1 cellular context compared by ENCODE assay signal in the genomic region with DNA sequence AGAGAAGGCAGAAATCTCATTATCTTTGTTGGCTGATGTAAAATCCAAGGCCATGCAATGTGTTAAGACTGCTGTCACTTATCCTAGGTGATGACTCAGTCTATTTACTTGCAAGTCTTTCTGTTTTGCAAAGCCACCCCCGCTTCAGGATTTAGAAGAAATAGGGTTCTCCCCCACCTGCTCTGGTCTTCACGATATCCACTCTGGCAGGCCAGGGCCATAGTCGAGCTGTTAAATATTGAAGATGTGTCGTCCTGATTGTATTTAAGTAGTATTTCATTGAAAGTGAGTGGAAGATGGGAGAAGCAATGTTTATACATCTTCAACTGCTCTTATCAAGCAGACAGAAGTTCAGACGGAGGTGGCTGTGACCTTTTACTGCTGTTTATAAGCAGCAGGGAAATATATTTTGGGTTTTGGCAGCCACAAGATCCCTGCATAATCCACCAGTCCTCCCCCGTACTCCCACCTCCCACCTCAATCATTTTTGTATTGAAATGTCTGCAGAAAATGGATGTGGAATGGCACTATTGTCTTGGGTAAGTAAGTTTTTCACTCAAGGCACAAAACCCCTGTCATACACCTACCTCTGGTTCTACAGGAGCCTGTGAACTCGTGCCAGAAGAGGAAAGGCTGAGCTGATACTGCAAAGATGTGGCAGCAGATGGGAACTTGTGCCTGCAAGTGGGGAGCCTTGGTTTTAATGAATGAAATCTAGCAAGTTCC.
TF ChIP-seq lines count a peak whose summit lies in the region.

No MANE protein-coding gene starts in this region.

TF ChIP-seq in K562, 482 proteins besides CTCF, POLR2A, EP300 and RAD21 (continued from another document and continues in another):
- TF ChIP-seq, protein P1, sequence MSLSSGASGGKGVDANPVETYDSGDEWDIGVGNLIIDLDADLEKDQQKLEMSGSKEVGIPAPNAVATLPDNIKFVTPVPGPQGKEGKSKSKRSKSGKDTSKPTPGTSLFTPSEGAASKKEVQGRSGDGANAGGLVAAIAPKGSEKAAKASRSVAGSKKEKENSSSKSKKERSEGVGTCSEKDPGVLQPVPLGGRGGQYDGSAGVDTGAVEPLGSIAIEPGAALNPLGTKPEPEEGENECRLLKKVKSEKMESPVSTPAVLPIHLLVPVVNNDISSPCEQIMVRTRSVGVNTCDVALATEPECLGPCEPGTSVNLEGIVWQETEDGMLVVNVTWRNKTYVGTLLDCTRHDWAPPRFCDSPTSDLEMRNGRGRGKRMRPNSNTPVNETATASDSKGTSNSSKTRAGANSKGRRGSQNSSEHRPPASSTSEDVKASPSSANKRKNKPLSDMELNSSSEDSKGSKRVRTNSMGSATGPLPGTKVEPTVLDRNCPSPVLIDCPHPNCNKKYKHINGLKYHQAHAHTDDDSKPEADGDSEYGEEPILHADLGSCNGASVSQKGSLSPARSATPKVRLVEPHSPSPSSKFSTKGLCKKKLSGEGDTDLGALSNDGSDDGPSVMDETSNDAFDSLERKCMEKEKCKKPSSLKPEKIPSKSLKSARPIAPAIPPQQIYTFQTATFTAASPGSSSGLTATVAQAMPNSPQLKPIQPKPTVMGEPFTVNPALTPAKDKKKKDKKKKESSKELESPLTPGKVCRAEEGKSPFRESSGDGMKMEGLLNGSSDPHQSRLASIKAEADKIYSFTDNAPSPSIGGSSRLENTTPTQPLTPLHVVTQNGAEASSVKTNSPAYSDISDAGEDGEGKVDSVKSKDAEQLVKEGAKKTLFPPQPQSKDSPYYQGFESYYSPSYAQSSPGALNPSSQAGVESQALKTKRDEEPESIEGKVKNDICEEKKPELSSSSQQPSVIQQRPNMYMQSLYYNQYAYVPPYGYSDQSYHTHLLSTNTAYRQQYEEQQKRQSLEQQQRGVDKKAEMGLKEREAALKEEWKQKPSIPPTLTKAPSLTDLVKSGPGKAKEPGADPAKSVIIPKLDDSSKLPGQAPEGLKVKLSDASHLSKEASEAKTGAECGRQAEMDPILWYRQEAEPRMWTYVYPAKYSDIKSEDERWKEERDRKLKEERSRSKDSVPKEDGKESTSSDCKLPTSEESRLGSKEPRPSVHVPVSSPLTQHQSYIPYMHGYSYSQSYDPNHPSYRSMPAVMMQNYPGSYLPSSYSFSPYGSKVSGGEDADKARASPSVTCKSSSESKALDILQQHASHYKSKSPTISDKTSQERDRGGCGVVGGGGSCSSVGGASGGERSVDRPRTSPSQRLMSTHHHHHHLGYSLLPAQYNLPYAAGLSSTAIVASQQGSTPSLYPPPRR (CRISPR knock-in tag; IDR thresholded peaks at IDR 0.05; ENCODE audit: borderline replicate concordance): no peak
- TF ChIP-seq, protein P2, sequence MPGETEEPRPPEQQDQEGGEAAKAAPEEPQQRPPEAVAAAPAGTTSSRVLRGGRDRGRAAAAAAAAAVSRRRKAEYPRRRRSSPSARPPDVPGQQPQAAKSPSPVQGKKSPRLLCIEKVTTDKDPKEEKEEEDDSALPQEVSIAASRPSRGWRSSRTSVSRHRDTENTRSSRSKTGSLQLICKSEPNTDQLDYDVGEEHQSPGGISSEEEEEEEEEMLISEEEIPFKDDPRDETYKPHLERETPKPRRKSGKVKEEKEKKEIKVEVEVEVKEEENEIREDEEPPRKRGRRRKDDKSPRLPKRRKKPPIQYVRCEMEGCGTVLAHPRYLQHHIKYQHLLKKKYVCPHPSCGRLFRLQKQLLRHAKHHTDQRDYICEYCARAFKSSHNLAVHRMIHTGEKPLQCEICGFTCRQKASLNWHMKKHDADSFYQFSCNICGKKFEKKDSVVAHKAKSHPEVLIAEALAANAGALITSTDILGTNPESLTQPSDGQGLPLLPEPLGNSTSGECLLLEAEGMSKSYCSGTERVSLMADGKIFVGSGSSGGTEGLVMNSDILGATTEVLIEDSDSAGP (CRISPR knock-in tag; IDR thresholded peaks at IDR 0.05): no peak
- TF ChIP-seq EGR1 (conservative IDR thresholded peaks at IDR 0.05) (peak; percentile 97), L3MBTL2 (IDR thresholded peaks at IDR 0.05) (peak; percentile 79), PRMT5 (CRISPR knock-in tag; IDR thresholded peaks at IDR 0.05) (no peak), ZNF316 (IDR thresholded peaks at IDR 0.05) (peak; percentile 87), FOXK2 (conservative IDR thresholded peaks at IDR 0.05 in 1 of 2, IDR thresholded peaks at IDR 0.05 in 1 of 2; ENCODE audit: low read depth in 2 of 2) (peak; percentile 74 to 78), PML (IDR thresholded peaks at IDR 0.05; ENCODE audit: low read length) (peak; percentile 90), ZEB2 (IDR thresholded peaks at IDR 0.05) (peak; percentile 84), MAFF (IDR thresholded peaks at IDR 0.05; ENCODE audit: low read length) (peak; percentile 54; the same call in 1 of the 2 replicates), EWSR1 (IDR thresholded peaks at IDR 0.05; ENCODE audit: borderline replicate concordance, low read depth, partially characterized antibody) (no peak), ATF1 (CRISPR knock-in tag; IDR thresholded peaks at IDR 0.05) (no peak), ATF1 (tag; IDR thresholded peaks at IDR 0.05) (peak; percentile 53; the same call in 1 of the 2 replicates), HIVEP1 (CRISPR knock-in tag; IDR thresholded peaks at IDR 0.05) (no peak), CBFA2T3 (IDR thresholded peaks at IDR 0.05) (peak; percentile 96), FOSL1 (tag; conservative IDR thresholded peaks at IDR 0.05) (peak; percentile 95), HDAC2 (IDR thresholded peaks at IDR 0.05) (peak; percentile 84; the same call in 1 of the 2 replicates), MEF2D (tag; conservative IDR thresholded peaks at IDR 0.05; ENCODE audit: low read depth) (peak; percentile 84; the same call in 1 of the 2 replicates), JUN (IDR thresholded peaks at IDR 0.05; ENCODE audit: borderline replicate concordance, low read depth, low read length) (peak; percentile 93), JUN (CRISPR knock-in tag; IDR thresholded peaks at IDR 0.05; ENCODE audit: borderline replicate concordance) (peak; percentile 37; the same call in 1 of the 2 replicates), CBX5 (IDR thresholded peaks at IDR 0.05; ENCODE audit: borderline replicate concordance, low read depth) (peak; percentile 77; the same call in 1 of the 2 replicates), NR2C1 (IDR thresholded peaks at IDR 0.05) (no peak; the same call in 1 of the 2 replicates), NR2C1 (tag; IDR thresholded peaks at IDR 0.05) (peak; percentile 72), NR4A1 (CRISPR knock-in tag; IDR thresholded peaks at IDR 0.05) (no peak), NR4A1 (tag; IDR thresholded peaks at IDR 0.05) (0 out of 2 replicates have a peak, but pooled peaks have one; percentile 23), NR2C2 (CRISPR knock-in tag; IDR thresholded peaks at IDR 0.05) (no peak), NR2C2 (tag; IDR thresholded peaks at IDR 0.05) (peak; percentile 70), STAT5A (IDR thresholded peaks at IDR 0.05; ENCODE audit: borderline replicate concordance, low read length) (peak; percentile 67), CTBP1 (IDR thresholded peaks at IDR 0.05; ENCODE audit: borderline replicate concordance) (peak; percentile 79; the same call in 1 of the 2 replicates), ARID1B (IDR thresholded peaks at IDR 0.05) (peak; percentile 95), NFYB (IDR thresholded peaks at IDR 0.05; ENCODE audit: extremely low read depth, insufficient read length) (no peak), ZNF445 (CRISPR knock-in tag; IDR thresholded peaks at IDR 0.05; ENCODE audit: low read depth) (peak; percentile 55; the same call in 1 of the 2 replicates), HDAC3 (IDR thresholded peaks at IDR 0.05; ENCODE audit: borderline replicate concordance, partially characterized antibody) (peak; percentile 91), PRPF4 (IDR thresholded peaks at IDR 0.05; ENCODE audit: insufficient read depth, low read depth, low read length, poor library complexity, severe bottlenecking) (no peak), KLF16 (IDR thresholded peaks at IDR 0.05) (peak; percentile 89), MTA2 (IDR thresholded peaks at IDR 0.05; ENCODE audit: low read depth) (peak; percentile 72)
- TF ChIP-seq, protein P3, sequence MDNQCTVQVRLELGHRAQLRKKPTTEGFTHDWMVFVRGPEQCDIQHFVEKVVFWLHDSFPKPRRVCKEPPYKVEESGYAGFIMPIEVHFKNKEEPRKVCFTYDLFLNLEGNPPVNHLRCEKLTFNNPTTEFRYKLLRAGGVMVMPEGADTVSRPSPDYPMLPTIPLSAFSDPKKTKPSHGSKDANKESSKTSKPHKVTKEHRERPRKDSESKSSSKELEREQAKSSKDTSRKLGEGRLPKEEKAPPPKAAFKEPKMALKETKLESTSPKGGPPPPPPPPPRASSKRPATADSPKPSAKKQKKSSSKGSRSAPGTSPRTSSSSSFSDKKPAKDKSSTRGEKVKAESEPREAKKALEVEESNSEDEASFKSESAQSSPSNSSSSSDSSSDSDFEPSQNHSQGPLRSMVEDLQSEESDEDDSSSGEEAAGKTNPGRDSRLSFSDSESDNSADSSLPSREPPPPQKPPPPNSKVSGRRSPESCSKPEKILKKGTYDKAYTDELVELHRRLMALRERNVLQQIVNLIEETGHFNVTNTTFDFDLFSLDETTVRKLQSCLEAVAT (IDR thresholded peaks at IDR 0.05): 0 out of 4 replicates have a peak, but pooled peaks of 1 of the 2 experiments have one; percentile 72
- TF ChIP-seq, protein P4, sequence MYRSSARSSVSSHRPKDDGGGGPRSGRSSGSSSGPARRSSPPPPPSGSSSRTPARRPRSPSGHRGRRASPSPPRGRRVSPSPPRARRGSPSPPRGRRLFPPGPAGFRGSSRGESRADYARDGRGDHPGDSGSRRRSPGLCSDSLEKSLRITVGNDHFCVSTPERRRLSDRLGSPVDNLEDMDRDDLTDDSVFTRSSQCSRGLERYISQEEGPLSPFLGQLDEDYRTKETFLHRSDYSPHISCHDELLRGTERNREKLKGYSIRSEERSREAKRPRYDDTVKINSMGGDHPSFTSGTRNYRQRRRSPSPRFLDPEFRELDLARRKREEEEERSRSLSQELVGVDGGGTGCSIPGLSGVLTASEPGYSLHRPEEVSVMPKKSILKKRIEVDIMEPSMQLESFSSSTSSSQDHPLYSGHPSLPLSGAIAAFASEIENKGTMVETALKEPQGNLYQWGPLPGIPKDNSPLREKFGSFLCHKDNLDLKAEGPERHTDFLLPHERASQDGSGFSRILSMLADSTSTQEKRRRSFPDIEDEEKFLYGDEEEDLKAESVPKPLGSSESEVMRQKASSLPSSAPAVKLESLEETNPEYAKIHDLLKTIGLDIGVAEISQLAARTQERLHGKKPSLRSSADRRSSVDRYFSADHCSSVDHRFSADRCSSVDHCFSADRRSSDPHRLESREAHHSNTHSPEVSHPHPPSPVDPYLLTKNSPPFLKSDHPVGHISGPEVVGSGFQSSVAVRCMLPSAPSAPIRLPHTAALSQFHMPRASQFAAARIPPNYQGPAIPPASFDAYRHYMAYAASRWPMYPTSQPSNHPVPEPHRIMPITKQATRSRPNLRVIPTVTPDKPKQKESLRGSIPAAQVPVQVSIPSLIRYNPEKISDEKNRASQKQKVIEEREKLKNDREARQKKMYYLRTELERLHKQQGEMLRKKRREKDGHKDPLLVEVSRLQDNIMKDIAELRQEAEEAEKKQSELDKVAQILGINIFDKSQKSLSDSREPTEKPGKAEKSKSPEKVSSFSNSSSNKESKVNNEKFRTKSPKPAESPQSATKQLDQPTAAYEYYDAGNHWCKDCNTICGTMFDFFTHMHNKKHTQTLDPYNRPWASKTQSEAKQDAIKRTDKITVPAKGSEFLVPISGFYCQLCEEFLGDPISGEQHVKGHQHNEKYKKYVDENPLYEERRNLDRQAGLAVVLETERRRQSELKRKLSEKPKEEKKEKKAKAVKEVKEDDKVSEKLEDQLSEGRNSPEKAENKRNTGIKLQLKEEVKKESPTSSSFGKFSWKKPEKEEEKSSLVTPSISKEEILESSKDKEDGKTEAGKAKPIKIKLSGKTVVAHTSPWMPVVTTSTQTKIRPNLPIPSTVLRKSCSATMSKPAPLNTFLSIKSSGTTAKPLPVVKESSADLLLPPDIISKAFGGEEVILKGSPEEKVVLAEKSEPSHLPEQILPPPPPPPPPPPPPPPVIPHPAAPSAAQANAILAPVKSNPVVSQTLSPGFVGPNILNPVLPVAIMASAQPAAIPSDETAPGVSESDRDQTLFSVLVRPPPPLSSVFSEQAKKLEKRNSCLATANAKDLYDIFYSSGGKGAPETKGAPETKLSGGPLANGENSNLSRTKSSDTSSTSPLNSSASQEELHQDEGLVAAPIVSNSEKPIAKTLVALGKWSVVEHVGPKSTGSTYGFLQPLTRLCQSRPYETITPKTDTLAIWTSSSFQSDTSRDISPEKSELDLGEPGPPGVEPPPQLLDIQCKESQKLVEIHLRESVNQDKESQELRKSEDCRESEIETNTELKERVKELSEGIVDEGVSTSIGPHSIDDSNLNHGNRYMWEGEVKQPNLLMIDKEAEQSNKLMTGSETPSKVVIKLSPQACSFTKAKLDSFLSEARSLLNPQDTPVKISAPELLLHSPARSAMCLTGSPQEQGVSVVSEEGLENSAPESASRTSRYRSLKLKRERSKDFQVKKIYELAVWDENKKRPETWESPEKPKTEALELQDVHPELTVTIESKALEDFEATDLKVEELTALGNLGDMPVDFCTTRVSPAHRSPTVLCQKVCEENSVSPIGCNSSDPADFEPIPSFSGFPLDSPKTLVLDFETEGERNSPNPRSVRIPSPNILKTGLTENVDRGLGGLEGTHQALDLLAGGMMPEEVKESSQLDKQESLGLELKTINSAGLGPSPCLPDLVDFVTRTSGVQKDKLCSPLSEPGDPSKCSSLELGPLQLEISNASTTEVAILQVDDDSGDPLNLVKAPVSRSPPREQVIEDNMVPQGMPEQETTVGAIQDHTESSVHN (IDR thresholded peaks at IDR 0.05; ENCODE audit: borderline replicate concordance in 1 of 2, low read depth in 1 of 2): peak in 1 of 2 experiments; percentile 68; a peak in 2 of 4 replicates
- TF ChIP-seq, protein P5, sequence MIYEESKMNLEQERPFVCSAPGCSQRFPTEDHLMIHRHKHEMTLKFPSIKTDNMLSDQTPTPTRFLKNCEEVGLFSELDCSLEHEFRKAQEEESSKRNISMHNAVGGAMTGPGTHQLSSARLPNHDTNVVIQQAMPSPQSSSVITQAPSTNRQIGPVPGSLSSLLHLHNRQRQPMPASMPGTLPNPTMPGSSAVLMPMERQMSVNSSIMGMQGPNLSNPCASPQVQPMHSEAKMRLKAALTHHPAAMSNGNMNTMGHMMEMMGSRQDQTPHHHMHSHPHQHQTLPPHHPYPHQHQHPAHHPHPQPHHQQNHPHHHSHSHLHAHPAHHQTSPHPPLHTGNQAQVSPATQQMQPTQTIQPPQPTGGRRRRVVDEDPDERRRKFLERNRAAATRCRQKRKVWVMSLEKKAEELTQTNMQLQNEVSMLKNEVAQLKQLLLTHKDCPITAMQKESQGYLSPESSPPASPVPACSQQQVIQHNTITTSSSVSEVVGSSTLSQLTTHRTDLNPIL (CRISPR knock-in tag; IDR thresholded peaks at IDR 0.05): no peak
